In the genomic region with DNA sequence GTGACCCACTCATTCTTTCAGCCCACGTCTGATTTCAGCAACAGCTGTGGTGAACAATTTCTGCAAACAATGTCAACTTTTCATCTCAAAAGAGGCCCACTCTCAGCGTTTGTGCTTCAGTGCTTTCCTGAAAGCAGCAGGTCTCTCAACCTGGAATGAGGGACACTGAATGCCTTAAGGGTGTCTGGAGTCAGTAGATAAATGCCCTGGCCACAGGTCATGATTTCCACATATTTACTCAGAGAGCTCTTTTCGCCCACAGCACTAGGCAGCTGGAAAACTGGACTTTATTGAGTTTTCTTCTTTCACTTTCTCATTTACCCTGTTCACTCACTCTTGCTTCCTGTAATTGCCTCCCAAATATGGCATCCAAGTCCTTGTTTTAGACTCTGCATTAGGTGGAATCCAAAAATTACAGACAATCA, we compare ENCODE assay signal across 14 cellular contexts. TPM values are rescaled to one million over a fixed set of nuclear protein-coding genes. Genes with fewer than 3 reads are reported as not detected.
DNase-seq lines count a peak whose midpoint lies in the region; ATAC-seq and TF ChIP-seq lines count a peak whose summit lies in the region.
"Had no signal": no experiment of that assay in that cellular context is flagged by ENCODE, and none has a peak within 500 bp of the region (broad histone marks: within the 10 kb centered on the region; RNA-seq: fewer than 3 reads in every experiment).

No MANE protein-coding gene starts in this region.

- peak; percentile 73 for ATAC-seq in GM19035 (IDR thresholded peaks at IDR 0.05; ENCODE audit: unreplicated experiment)
- ATAC-seq in HG02642 (IDR thresholded peaks at IDR 0.05; ENCODE audit: poor library complexity, unreplicated experiment): peak; percentile 78
- ATAC-seq in thoracic aorta (ENCODE audit: insufficient number of reproducible peaks, low FRiP score, low read depth): no peak
- ATAC-seq in GM21381 (IDR thresholded peaks at IDR 0.05; ENCODE audit: unreplicated experiment): no peak
- ATAC-seq: naive thymus-derived CD8-positive, alpha-beta T cell; Panc1 had no signal

- H3K36me3 ChIP-seq in thoracic aorta (no peaks in the 10 kb centered on the region), endodermal cell (ENCODE audit: control insufficient read depth, insufficient read depth, low read length) (no peaks in the 10 kb centered on the region)
- H3K36me3 ChIP-seq: WERI-Rb-1 had no signal

- H3K9ac ChIP-seq in endodermal cell (ENCODE audit: extremely low read depth, low read length, poor library complexity, severe bottlenecking): no peak overlapping the region

- WGBS in endodermal cell (ENCODE audit: insufficient coverage in 1 of 2, insufficient read length in 1 of 2), 2 experiments: 74 to 88% methylated on average over 3 of the region's 3 CpGs

- DNase-seq in LHCN-M2 (ENCODE audit: low read depth) (peak; percentile 1), thoracic aorta (ENCODE audit: low spot score) (no peak), endodermal cell (no peak)
- DNase-seq in activated effector memory CD4-positive, alpha-beta T cell treated with anti-CD3 and anti-CD28 coated beads, Interleukin-2, amount 50 U/mL, for 16 hours: no peak
- DNase-seq: naive thymus-derived CD8-positive, alpha-beta T cell; NCI-H1092; testis; WERI-Rb-1 had no signal

- no peaks in the 10 kb centered on the region for H3K27me3 Mint-ChIP-seq in endodermal cell (ENCODE audit: insufficient read depth)
- H3K27me3 Mint-ChIP-seq: dendritic cell treated with granulocyte-macrophage colony-stimulating factor and Interleukin-4, amounts not matched to agents 40 ng/mL and 50 ng/mL, for 4 days had no signal

- H3K27ac ChIP-seq in thoracic aorta (no peak overlapping the region), endodermal cell (ENCODE audit: low read depth, low read length) (no peak overlapping the region)
- H3K27ac ChIP-seq: testis, WERI-Rb-1 had no signal

- H3K27me3 ChIP-seq in thoracic aorta (replicated peaks; ENCODE audit: insufficient read depth): no peaks in the 10 kb centered on the region
- no peaks in the 10 kb centered on the region for H3K27me3 ChIP-seq in endodermal cell (ENCODE audit: control insufficient read depth, insufficient read depth, low read length, poor library complexity, severe bottlenecking)
- H3K27me3 ChIP-seq: testis had no signal

- no peak for TF ChIP-seq CTCF in thoracic aorta (IDR thresholded peaks at IDR 0.05)
- TF ChIP-seq CTCF in endodermal cell (conservative IDR thresholded peaks at IDR 0.05): no peak

- H3K4me3 Mint-ChIP-seq in endodermal cell: no peak overlapping the region
- H3K4me3 Mint-ChIP-seq: dendritic cell treated with granulocyte-macrophage colony-stimulating factor and Interleukin-4, amounts not matched to agents 40 ng/mL and 50 ng/mL, for 4 days; naive thymus-derived CD8-positive, alpha-beta T cell had no signal

- no peaks in the 10 kb centered on the region for H3K4me1 Mint-ChIP-seq in endodermal cell
- H3K4me1 Mint-ChIP-seq: naive thymus-derived CD8-positive, alpha-beta T cell had no signal

- no peaks in the 10 kb centered on the region for H3K9me3 ChIP-seq in thoracic aorta
- no peaks in the 10 kb centered on the region for H3K9me3 ChIP-seq in endodermal cell (ENCODE audit: control insufficient read depth, low read length)
- H3K9me3 ChIP-seq: testis had no signal

- no peak overlapping the region for H3K27ac Mint-ChIP-seq in endodermal cell
- H3K27ac Mint-ChIP-seq: activated T-helper 2 cell treated with anti-CD3 and anti-CD28 coated beads, Interferon-gamma antibody, Interleukin-2, Interleukin-4, amounts not matched to agents 10 μg/mL and 5 μg/mL and 100 μg/mL, durations not matched to agents 14 hours and 24 hours and 36 hours; dendritic cell treated with granulocyte-macrophage colony-stimulating factor and Interleukin-4, amounts not matched to agents 40 ng/mL and 50 ng/mL, for 4 days; naive thymus-derived CD8-positive, alpha-beta T cell had no signal

- no peaks in the 10 kb centered on the region for H3K36me3 Mint-ChIP-seq in endodermal cell (ENCODE audit: low read depth)
- H3K36me3 Mint-ChIP-seq: naive thymus-derived CD8-positive, alpha-beta T cell had no signal

- H3K4me3 ChIP-seq in thoracic aorta: peak overlapping the region; percentile 45
- H3K4me3 ChIP-seq in endodermal cell (ENCODE audit: low read length): no peak overlapping the region
- H3K4me3 ChIP-seq: testis had no signal

- no peaks in the 10 kb centered on the region for H3K4me1 ChIP-seq in thoracic aorta (ENCODE audit: control insufficient read depth in 1 of 2, low read depth in 2 of 2)
- no peaks in the 10 kb centered on the region for H3K4me1 ChIP-seq in endodermal cell (ENCODE audit: control insufficient read depth, insufficient read depth, low read length)
- H3K4me1 ChIP-seq: testis had no signal

- no peaks in the 10 kb centered on the region for H3K9me3 Mint-ChIP-seq in endodermal cell
- H3K9me3 Mint-ChIP-seq: activated T-helper 2 cell treated with anti-CD3 and anti-CD28 coated beads, Interferon-gamma antibody, Interleukin-2, Interleukin-4, amounts not matched to agents 10 μg/mL and 5 μg/mL and 100 μg/mL, durations not matched to agents 14 hours and 24 hours and 36 hours; dendritic cell treated with granulocyte-macrophage colony-stimulating factor and Interleukin-4, amounts not matched to agents 40 ng/mL and 50 ng/mL, for 4 days had no signal

RNA-seq across cellular contexts. Expression of a gene that starts 52.8 kb away (rescaled TPM):
- total RNA-seq in LHCN-M2 (2014; rRNA removed) (not detected in 2 replicates), thoracic aorta (1 to 10 TPM in 1 of 2 donors, not detected in 1; 1.3 TPM), endodermal cell (1 to 10 TPM in 1 of 2 donors, under 1 TPM in 1; 0.29 to 1.5 TPM)
- polyA plus RNA-seq in LHCN-M2 (2012): not detected
- 1.6 TPM for polyA plus RNA-seq in endodermal cell (2013, experiment 1 of 2)
- polyA plus RNA-seq in endodermal cell (2013, experiment 2 of 2): 0.95 TPM
- total RNA-seq: activated T-helper 2 cell treated with anti-CD3 and anti-CD28 coated beads, Interferon-gamma antibody, Interleukin-2, Interleukin-4, amounts not matched to agents 10 μg/mL and 5 μg/mL and 100 μg/mL, durations not matched to agents 14 hours and 24 hours and 36 hours; naive thymus-derived CD8-positive, alpha-beta T cell had no signal
- polyA plus RNA-seq: naive thymus-derived CD8-positive, alpha-beta T cell had no signal

Comparison
In these comparisons a context has a peak if more than half of its experiments do, and no peak if none do; other contexts are left out.
1. ATAC-seq: peak in GM19035 (single experiment) and HG02642 (single experiment); none in thoracic aorta (single experiment) and GM21381 (single experiment).